1 cellular context compared by ENCODE assay signal in the genomic region with DNA sequence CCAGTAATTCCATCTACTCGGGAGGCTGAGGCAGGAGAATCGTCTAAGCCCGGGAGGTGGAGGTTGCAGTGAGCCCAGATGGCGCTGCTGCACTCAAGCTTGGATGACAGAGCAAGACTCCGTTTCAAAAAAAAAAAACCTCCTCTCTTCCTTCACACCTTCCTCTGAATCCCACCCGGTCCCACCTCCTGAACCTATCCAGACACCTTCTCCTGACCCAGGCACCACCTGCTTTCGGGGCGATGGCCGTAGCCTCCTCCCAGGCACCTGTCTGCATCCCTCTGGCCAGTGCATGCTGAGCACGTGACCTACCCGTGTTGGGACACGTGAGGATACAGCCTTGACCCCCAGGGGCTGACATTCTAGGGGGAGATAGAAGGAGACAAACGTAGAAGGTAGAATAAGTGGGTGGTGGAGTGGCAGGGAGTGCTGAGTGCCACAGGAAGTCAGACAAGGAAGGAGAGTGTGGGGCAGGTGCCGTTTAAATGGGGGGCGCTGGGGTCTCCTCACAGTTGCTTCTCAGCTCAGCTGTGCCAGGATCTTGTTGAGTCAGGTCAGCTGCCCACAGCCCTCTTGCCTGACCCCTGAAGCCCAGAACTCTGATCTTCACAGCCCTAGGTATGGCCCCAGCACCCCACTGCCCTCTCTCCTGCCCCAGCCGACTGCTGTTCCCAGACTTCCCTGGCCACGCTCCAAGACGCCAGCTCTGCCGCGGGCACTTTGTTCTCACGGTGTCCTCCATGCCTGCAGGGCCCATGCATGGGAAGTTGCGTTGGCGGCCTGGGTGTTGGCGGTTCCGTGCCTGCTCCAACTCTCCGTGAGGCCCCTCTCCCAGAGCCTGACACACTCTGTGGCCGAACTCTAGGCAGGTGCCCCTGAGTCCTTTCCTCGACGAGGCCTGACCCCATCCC.
TF ChIP-seq lines count a peak whose summit lies in the region.

No MANE protein-coding gene starts in this region.

TF ChIP-seq in GM12878, 131 proteins besides CTCF, POLR2A, EP300 and RAD21:
- TF ChIP-seq RAD51 (IDR thresholded peaks at IDR 0.05) (peak; percentile 37; the same call in 1 of the 2 replicates), IKZF1 (conservative IDR thresholded peaks at IDR 0.05) (no peak), SKIL (IDR thresholded peaks at IDR 0.05; ENCODE audit: low read depth, poor library complexity, severe bottlenecking) (no peak), E2F8 (IDR thresholded peaks at IDR 0.05; ENCODE audit: low read depth, partially characterized antibody) (no peak), BHLHE40 (IDR thresholded peaks at IDR 0.05; ENCODE audit: borderline replicate concordance in 1 of 2, low read depth in 2 of 2, low read length in 1 of 2) (peak in 1 of 2 experiments; percentile 76; a peak in 2 of 4 replicates), NR2C2 (IDR thresholded peaks at IDR 0.05; ENCODE audit: borderline replicate concordance, control insufficient read depth, insufficient read length, low read depth) (no peak)
